8 cellular contexts compared by ENCODE assay signal in the genomic region with DNA sequence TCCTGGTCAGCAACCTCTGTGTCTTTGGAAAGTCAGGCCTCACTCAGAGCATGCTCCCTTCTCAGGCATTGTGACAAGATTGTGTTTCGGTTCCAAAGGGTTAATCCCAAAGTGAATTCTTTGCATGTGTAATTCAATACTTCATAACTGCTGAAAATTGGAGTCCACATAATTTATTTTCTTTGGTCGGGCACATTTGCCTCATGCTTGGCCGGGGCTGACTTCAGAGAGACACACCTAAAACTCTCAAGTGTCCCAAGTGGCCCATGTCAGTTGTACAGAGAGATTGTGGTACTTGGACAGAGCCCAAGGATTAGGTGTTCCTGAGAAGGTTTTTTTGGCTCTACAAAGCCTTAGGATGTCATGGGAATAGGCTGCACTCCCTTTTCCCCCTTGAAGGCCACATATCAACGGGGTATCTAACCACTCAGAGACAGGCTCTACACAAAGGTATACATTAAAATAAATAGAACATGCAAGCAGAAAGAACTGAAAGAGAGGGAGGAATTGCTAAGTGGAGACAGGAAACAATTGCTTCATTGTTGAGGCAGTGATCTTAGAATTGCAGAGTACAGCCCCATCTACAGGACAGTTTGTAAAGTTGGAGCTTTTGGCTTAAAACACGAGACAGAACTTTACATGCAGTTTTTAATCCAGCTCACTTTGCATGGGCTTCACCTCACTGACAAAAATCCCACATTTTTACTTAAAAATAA.
A peak's percentile ranks its signal among the peaks of the same experiment; 100 is the strongest.
DNase-seq lines count a peak whose midpoint lies in the region; ATAC-seq, FAIRE-seq and TF ChIP-seq lines count a peak whose summit lies in the region.

No MANE protein-coding gene starts in this region.

- no peaks in the 10 kb centered on the region for H3K9me3 Mint-ChIP-seq in MCF 10A (ENCODE audit: unreplicated experiment)
- peaks cover 3% of the 10 kb centered on the region for H3K9me3 Mint-ChIP-seq in stimulated activated effector memory CD8-positive, alpha-beta T cell treated with anti-CD3 and anti-CD28 coated beads, Interleukin-12 subunit alpha, Interleukin-12 subunit beta, amount 100 ng/mL, for 72 hours

- BruUV-seq in MCF 10A (replicated peaks; lab: Mats Ljungman, UMichigan), result no TSS peak

- H3K27ac Mint-ChIP-seq in MCF 10A (ENCODE audit: low read depth, unreplicated experiment), result peak overlapping the region; percentile 75
- H3K27ac Mint-ChIP-seq in stimulated activated effector memory CD8-positive, alpha-beta T cell treated with anti-CD3 and anti-CD28 coated beads, Interleukin-12 subunit alpha, Interleukin-12 subunit beta, amount 100 ng/mL, for 72 hours, result no peak overlapping the region

- peaks cover 0 to 3% of the 10 kb centered on the region in 2 donors for H3K4me1 ChIP-seq in kidney (ENCODE audit: control insufficient read depth in 1 of 2, insufficient read depth in 1 of 2, low read depth in 1 of 2, low read length in 2 of 2)

- TF ChIP-seq CTCF in C4-2B (conservative IDR thresholded peaks at IDR 0.05) (peak; percentile 67), MCF 10A (IDR thresholded peaks at IDR 0.05; ENCODE audit: unreplicated experiment) (peak; percentile 55), kidney (IDR thresholded peaks at IDR 0.05; ENCODE audit: borderline replicate concordance, extremely low read depth, insufficient read depth) (peak; percentile 65)

- peak; percentile 39 for ATAC-seq in GM19395 (IDR thresholded peaks at IDR 0.05; ENCODE audit: unreplicated experiment)
- peak; percentile 28 for ATAC-seq in HG03378 (IDR thresholded peaks at IDR 0.05; ENCODE audit: unreplicated experiment)
- ATAC-seq in stimulated activated effector memory CD8-positive, alpha-beta T cell treated with anti-CD3 and anti-CD28 coated beads, Interleukin-12 subunit alpha, Interleukin-12 subunit beta, amount 100 ng/mL, for 72 hours, result no peak

- no peaks in the 10 kb centered on the region for H3K9me3 ChIP-seq in kidney (ENCODE audit: control insufficient read depth in 1 of 2, low read length in 2 of 2)

- CTCF ChIA-PET in MCF 10A (lab: Yijun Ruan, JAX), result interaction anchor here (0.6 to 1.5 kb wide), 29 partner anchors 9 to 1899 kb away, joined by 3 to 5 read pairs (median 3); no protein-coding TSS in a partner anchor

- intact Hi-C loops in MCF 10A (cut with micrococcal nuclease), result loop anchor here (1.0 to 10.0 kb wide), 8 partner anchors 59 to 1235 kb away; no protein-coding TSS in a partner anchor
- intact Hi-C loops in kidney (cut with DNase I), result no loop called here

- peak overlapping the region; percentile 20 for H3K4me3 Mint-ChIP-seq in MCF 10A (ENCODE audit: unreplicated experiment)
- H3K4me3 Mint-ChIP-seq in stimulated activated effector memory CD8-positive, alpha-beta T cell treated with anti-CD3 and anti-CD28 coated beads, Interleukin-12 subunit alpha, Interleukin-12 subunit beta, amount 100 ng/mL, for 72 hours, result no peak overlapping the region

- peaks cover 30% of the 10 kb centered on the region for H3K4me1 Mint-ChIP-seq in MCF 10A (ENCODE audit: insufficient read depth, unreplicated experiment)
- peaks cover 6% of the 10 kb centered on the region for H3K4me1 Mint-ChIP-seq in stimulated activated effector memory CD8-positive, alpha-beta T cell treated with anti-CD3 and anti-CD28 coated beads, Interleukin-12 subunit alpha, Interleukin-12 subunit beta, amount 100 ng/mL, for 72 hours

- no peaks in the 10 kb centered on the region for H3K36me3 Mint-ChIP-seq in MCF 10A (ENCODE audit: insufficient read depth, unreplicated experiment)
- no peaks in the 10 kb centered on the region for H3K36me3 Mint-ChIP-seq in stimulated activated effector memory CD8-positive, alpha-beta T cell treated with anti-CD3 and anti-CD28 coated beads, Interleukin-12 subunit alpha, Interleukin-12 subunit beta, amount 100 ng/mL, for 72 hours

- H3K36me3 ChIP-seq in kidney (ENCODE audit: control insufficient read depth in 1 of 2, insufficient read depth in 2 of 2, low read length in 2 of 2), result no peaks in the 10 kb centered on the region

- H3K4me3 ChIP-seq in kidney (ENCODE audit: low read length in 2 of 2), result no peak overlapping the region

- peak overlapping the region in 1 of 2 donors; percentile 17 for H3K9ac ChIP-seq in kidney (ENCODE audit: low read length in 2 of 2)

- H3K27ac ChIP-seq in C4-2B (no peak overlapping the region), kidney (ENCODE audit: low read depth in 2 of 2, low read length in 2 of 2) (peak overlapping the region in 1 of 2 donors; percentile 32), substantia nigra (ENCODE audit: low read depth, low read length, poor library complexity, severe bottlenecking) (peak overlapping the region; percentile 50)

- H3K27me3 Mint-ChIP-seq in MCF 10A (ENCODE audit: insufficient read depth, unreplicated experiment), result no peaks in the 10 kb centered on the region

- DNase-seq in NCI-H526 treated with DMSO at 0.1 percent for 48 hours (lab: John Stamatoyannopoulos, UW) (peak; percentile 73), MCF 10A (ENCODE audit: unreplicated experiment) (peak; percentile 93), kidney (no peak), substantia nigra (lab: John Stamatoyannopoulos, UW) (peak in 8 of 49 donors; percentile 6 to 63 (median 26))
- DNase-seq in stimulated activated effector memory CD8-positive, alpha-beta T cell treated with anti-CD3 and anti-CD28 coated beads, Interleukin-12 subunit alpha, Interleukin-12 subunit beta, amount 100 ng/mL, for 72 hours (ENCODE audit: low spot score in 2 of 2), result no peak

- POLR2A ChIA-PET in MCF 10A (lab: Yijun Ruan, JAX), result interaction anchor here (0.6 to 1.3 kb wide), 8 partner anchors 19 to 1068 kb away, joined by 3 to 7 read pairs (median 3); no protein-coding TSS in a partner anchor

- FAIRE-seq in kidney (lab: Jason Lieb, UNC), result peak; percentile 72

Comparison
In these comparisons a context has a peak if more than half of its experiments do, and no peak if none do; other contexts are left out.
1. DNase-seq: peak in NCI-H526 treated with DMSO at 0.1 percent for 48 hours (single experiment) and MCF 10A (single experiment); none in kidney (single experiment) and stimulated activated effector memory CD8-positive, alpha-beta T cell treated with anti-CD3 and anti-CD28 coated beads, Interleukin-12 subunit alpha, Interleukin-12 subunit beta, amount 100 ng/mL, for 72 hours (0 of 2).
2. Peak in every context shown above with its lines, with median percentiles within 50 percentile points of each other: CTCF ChIP-seq.